ENCODE assay signal across 7 cellular contexts in genomic region chr20:3783516-3784225, GRCh38. TPM values are rescaled to one million over a fixed set of nuclear protein-coding genes. Genes with fewer than 3 reads are reported as not detected.
DNase-seq lines count a peak whose midpoint lies in the region; TF ChIP-seq lines count a peak whose summit lies in the region.
"Had no signal": no experiment of that assay in that cellular context is flagged by ENCODE, and none has a peak within 500 bp of the region (broad histone marks: within the 10 kb centered on the region; RNA-seq: fewer than 3 reads in every experiment).

No MANE protein-coding gene starts in this region.

- peaks cover 11% of the 10 kb centered on the region for H3K36me3 Mint-ChIP-seq in T-helper 2 cell treated with Interferon-gamma antibody and Interleukin-4, amounts not matched to agents 5 μg/mL and 100 μg/mL, for 36 hours (ENCODE audit: low read depth)

- H3K27me3 ChIP-seq in stomach, result peaks cover 0 to 9% (median 0%) of the 10 kb centered on the region in 3 donors

- peak overlapping the region in 2 of 4 donors; percentile 70 to 77 for H3K4me3 ChIP-seq in stomach

- peaks cover 41 to 75% (median 57%) of the 10 kb centered on the region in 4 donors for H3K4me1 ChIP-seq in stomach

- TF ChIP-seq EP300 in stomach (IDR thresholded peaks at IDR 0.05), result no peak

- no peak for TF ChIP-seq CTCF in stomach (IDR thresholded peaks at IDR 0.05)

- peak overlapping the region; percentile 22 for H3K4me3 Mint-ChIP-seq in T-helper 2 cell treated with Interferon-gamma antibody and Interleukin-4, amounts not matched to agents 5 μg/mL and 100 μg/mL, for 36 hours

- peaks cover 43% of the 10 kb centered on the region for H3K4me1 Mint-ChIP-seq in T-helper 2 cell treated with Interferon-gamma antibody and Interleukin-4, amounts not matched to agents 5 μg/mL and 100 μg/mL, for 36 hours (ENCODE audit: low read depth)

- WGBS in stomach, 5 donors, result 58 to 71% (median 67%) methylated on average over 10 to 11 of the region's 11 CpGs

- H3K9me3 Mint-ChIP-seq in T-helper 2 cell treated with Interferon-gamma antibody and Interleukin-4, amounts not matched to agents 5 μg/mL and 100 μg/mL, for 36 hours, result no peaks in the 10 kb centered on the region

- H3K27ac ChIP-seq in stomach, result peak overlapping the region in 4 of 5 donors; percentile 13 to 90 (median 56)

- peaks cover 17% of the 10 kb centered on the region for H3K27me3 Mint-ChIP-seq in T-helper 2 cell treated with Interferon-gamma antibody and Interleukin-4, amounts not matched to agents 5 μg/mL and 100 μg/mL, for 36 hours (ENCODE audit: low read depth)

- no peak for DNase-seq in T-helper 2 cell treated with Interferon-gamma antibody and Interleukin-4, amounts not matched to agents 5 μg/mL and 100 μg/mL, for 36 hours (ENCODE audit: low spot score)
- DNase-seq in T-helper 2 cell (no peak), erythroblast (lab: John Stamatoyannopoulos, UW) (no peak), stomach (no peak), GM19240 (ENCODE audit: insufficient read length, low spot score) (no peak), OCI-M2 (lab: John Stamatoyannopoulos, UW; ENCODE audit: unreplicated experiment) (no peak)
- DNase-seq: NCI-H526 treated with DMSO at 0.1 percent for 48 hours had no signal

- H3K9me3 ChIP-seq in stomach, result no peaks in the 10 kb centered on the region

- peaks cover 0 to 25% (median 8%) of the 10 kb centered on the region in 4 donors for H3K36me3 ChIP-seq in stomach

- peak overlapping the region; percentile 61 for H3K27ac Mint-ChIP-seq in T-helper 2 cell treated with Interferon-gamma antibody and Interleukin-4, amounts not matched to agents 5 μg/mL and 100 μg/mL, for 36 hours

- intact Hi-C loops in stomach (cut with DNase I; ENCODE audit: low total_unique reads), result loop anchor here (5.0 kb wide), 1 partner anchor 69 kb away; no protein-coding TSS in a partner anchor

- TF ChIP-seq POLR2A in erythroblast (IDR thresholded peaks at IDR 0.05; ENCODE audit: low read length) (peak; percentile 6), stomach (IDR thresholded peaks at IDR 0.05) (no peak)

RNA-seq across cellular contexts. Expression of gene SPEF1, which starts 2.4 kb away (rescaled TPM):
- not detected for total RNA-seq in stomach
- polyA plus RNA-seq in stomach, result under 1 TPM in 2 of 3 donors, not detected in 1; 0.18 to 0.19 TPM

RNA-seq across cellular contexts. Expression of gene CENPB, which starts 2.9 kb away (rescaled TPM):
- total RNA-seq in stomach, result 100 to 1,000 TPM in 1 of 5 donors, 10 to 100 TPM in 4; 24.5 to 130 (median 68.3) TPM
- 10 to 100 TPM; 36.5 to 90.7 (median 79.6) TPM for polyA plus RNA-seq in stomach

RNA-seq across cellular contexts. Expression of gene CDC25B, which starts 12.4 kb away (rescaled TPM):
- 10 to 100 TPM in 4 of 5 donors, 1 to 10 TPM in 1; 9.4 to 56.5 (median 32.6) TPM for total RNA-seq in stomach
- 10 to 100 TPM; 18.0 to 23.1 (median 22.6) TPM for polyA plus RNA-seq in stomach

RNA-seq across cellular contexts. Expression of gene ADISSP, which starts 16.1 kb away (rescaled TPM):
- 100 to 1,000 TPM in 1 of 5 donors, 10 to 100 TPM in 2, 1 to 10 TPM in 2; 5.9 to 136 (median 49.0) TPM for total RNA-seq in stomach
- 10 to 100 TPM; 14.4 to 32.6 (median 22.2) TPM for polyA plus RNA-seq in stomach

RNA-seq across cellular contexts. Expression of gene AP5S1, which starts 36.7 kb away (rescaled TPM):
- total RNA-seq in stomach, result 10 to 100 TPM in 1 of 5 donors, 1 to 10 TPM in 4; 1.8 to 14.8 (median 4.2) TPM
- 10 to 100 TPM in 1 of 3 donors, 1 to 10 TPM in 2; 6.1 to 10.4 (median 7.9) TPM for polyA plus RNA-seq in stomach
